Comparison of ENCODE assay signal across 18 cellular contexts in genomic region chr9:113267911-113268563, GRCh38. TPM values are rescaled to one million over a fixed set of nuclear protein-coding genes. Genes with fewer than 3 reads are reported as not detected.
"Had no signal": no experiment of that assay in that cellular context is flagged by ENCODE, and none has a peak within 500 bp of the region (broad histone marks: within the 10 kb centered on the region; RNA-seq: fewer than 3 reads in every experiment).

No MANE protein-coding gene starts in this region.

- H3K27ac ChIP-seq: dorsolateral prefrontal cortex, hepatocyte, neutrophil, upper lobe of left lung had no signal

- H3K4me1 ChIP-seq: upper lobe of left lung had no signal

- H3K4me3 ChIP-seq: dorsolateral prefrontal cortex, hepatocyte, upper lobe of left lung had no signal

- H3K27me3 ChIP-seq: dorsolateral prefrontal cortex, hepatocyte, neutrophil, upper lobe of left lung had no signal

- H3K9me3 Mint-ChIP-seq: activated B cell treated with CpG ODN at 0.5 μM for 24 hours; activated CD4-positive, alpha-beta T cell treated with anti-CD3 and anti-CD28 coated beads, Interleukin-2, amount 10 ng/mL, durations not matched to agents 24 days and 14 days; endodermal cell had no signal

- H2AFZ ChIP-seq: hepatocyte had no signal

- H3K27me3 Mint-ChIP-seq: activated B cell treated with CpG ODN at 0.5 μM for 24 hours; activated CD4-positive, alpha-beta T cell treated with anti-CD3 and anti-CD28 coated beads, Interleukin-2, amount 10 ng/mL, durations not matched to agents 24 days and 14 days; naive B cell had no signal

- DNase-seq: activated B cell treated with CpG ODN at 0.5 μM for 24 hours; activated CD4-positive, alpha-beta T cell treated with anti-CD3 and anti-CD28 coated beads, Interleukin-2, amount 10 ng/mL, durations not matched to agents 24 days and 14 days; dorsolateral prefrontal cortex; endodermal cell; islet precursor cell; naive B cell; posterior cingulate gyrus; retina; SK-N-SH; stimulated activated naive CD4-positive, alpha-beta T cell; T-helper 1 cell; upper lobe of left lung had no signal

- ATAC-seq: left lobe of liver had no signal

- H3K4me1 Mint-ChIP-seq: activated B cell treated with CpG ODN at 0.5 μM for 24 hours, endodermal cell had no signal

- H3K4me2 ChIP-seq: hepatocyte, SK-N-SH had no signal

- H3K27ac Mint-ChIP-seq: activated B cell treated with CpG ODN at 0.5 μM for 24 hours; activated CD4-positive, alpha-beta T cell treated with anti-CD3 and anti-CD28 coated beads, Interleukin-2, amount 10 ng/mL, durations not matched to agents 24 days and 14 days; endodermal cell had no signal

- H3K4me3 Mint-ChIP-seq: activated B cell treated with CpG ODN at 0.5 μM for 24 hours; activated CD4-positive, alpha-beta T cell treated with anti-CD3 and anti-CD28 coated beads, Interleukin-2, amount 10 ng/mL, durations not matched to agents 24 days and 14 days; endodermal cell; naive B cell had no signal

- H3K9me3 ChIP-seq: neutrophil, SK-N-SH, upper lobe of left lung had no signal

RNA-seq across cellular contexts. Expression of gene RNF183, which starts 35.1 kb away (rescaled TPM):
- total RNA-seq: activated B cell treated with CpG ODN at 0.5 μM for 24 hours, cardiac septum, lung microvascular endothelial cell, temporal lobe had no signal
- polyA plus RNA-seq: SK-N-SH had no signal
